Comparison of ENCODE assay signal across 31 cellular contexts in the genomic region with DNA sequence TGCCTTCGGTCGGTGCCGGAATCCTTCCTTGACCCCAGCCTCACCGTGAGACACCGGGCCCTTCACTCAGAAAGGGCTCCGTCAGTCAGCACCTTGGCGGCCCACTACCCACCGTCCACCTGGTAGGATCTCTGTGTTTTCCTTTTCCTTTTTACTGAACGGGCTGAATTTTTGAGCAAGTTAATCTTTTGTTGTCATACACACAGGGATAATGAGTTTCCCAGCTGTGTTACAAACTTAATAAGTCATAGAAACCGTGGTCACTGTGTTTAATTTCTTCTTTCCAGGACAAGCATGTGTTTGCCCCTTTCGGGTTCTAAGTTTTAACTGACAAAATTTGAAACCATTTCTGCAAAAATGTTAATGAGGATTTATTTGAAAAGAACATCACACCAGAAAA. TPM values are rescaled to one million over a fixed set of nuclear protein-coding genes. Genes with fewer than 3 reads are reported as not detected.
"Had no signal": no experiment of that assay in that cellular context is flagged by ENCODE, and none has a peak within 500 bp of the region (broad histone marks: within the 10 kb centered on the region; RNA-seq: fewer than 3 reads in every experiment).

No MANE protein-coding gene starts in this region.

- H3K27me3 ChIP-seq: body of pancreas, MG63, Peyer's patch had no signal

- H3K4me3 ChIP-seq: body of pancreas, MG63 had no signal

- DNase-seq: activated CD4-positive, alpha-beta T cell treated with anti-CD3 and anti-CD28 coated beads for 1 hour; activated CD4-positive, alpha-beta T cell treated with anti-CD3 and anti-CD28 coated beads for 48 hours; activated CD4-positive, CD25-positive, alpha-beta regulatory T cell; activated CD8-positive, alpha-beta T cell treated with anti-CD3 and anti-CD28 coated beads for 36 hours; activated effector memory CD4-positive, alpha-beta T cell treated with anti-CD3 and anti-CD28 coated beads, Interleukin-2, amount 50 U/mL, for 16 hours; activated naive CD4-positive, alpha-beta T cell treated with Interleukin-2 at 50 U/mL for 16 hours; activated naive CD8-positive, alpha-beta T cell treated with anti-CD3 and anti-CD28 coated beads, Interleukin-2, amount 10 ng/mL, durations not matched to agents 7 days and 5 days; activated T-cell treated with anti-CD3 and anti-CD28 coated beads, Interleukin-2, amount 50 U/mL, for 1 hour; activated T-cell treated with anti-CD3 and anti-CD28 coated beads, Interleukin-2, amount 50 U/mL, for 72 hours; body of pancreas; Kasumi-1; KG1; MG63; NCI-H1048; NCI-H1105 treated with DMSO at 0.1 percent for 48 hours; NCI-H1694 treated with DMSO at 0.1 percent for 48 hours; NCI-H2029; NCI-H2171; NCI-H510A; NCI-H526; NCI-H748 treated with DMSO at 0.1 percent for 48 hours; NK-92 treated with Interleukin-12 subunit alpha and Interleukin-12 subunit beta, amount 100 ng/mL, for 24 hours; PC-3; Peyer's patch; T1000; WERI-Rb-1 had no signal

- H3K36me3 ChIP-seq: MG63, Peyer's patch, WERI-Rb-1 had no signal

- ATAC-seq: activated CD8-positive, alpha-beta T cell treated with anti-CD3 and anti-CD28 coated beads for 36 hours; activated T-cell treated with anti-CD3 and anti-CD28 coated beads, Interleukin-2, amount 50 U/mL, for 72 hours; activated T-helper 17 cell treated with anti-CD3 and anti-CD28 coated beads, Interleukin-2, amount 50 U/mL, for 72 hours; body of pancreas; PC-3 had no signal

- H3K4me1 ChIP-seq: Peyer's patch had no signal

- H3K9me3 ChIP-seq: body of pancreas, MG63, Peyer's patch had no signal

- H3K27ac ChIP-seq: body of pancreas, Peyer's patch, WERI-Rb-1 had no signal

RNA-seq across cellular contexts. Expression of a gene that starts 39.0 kb away (rescaled TPM):
- total RNA-seq: activated CD8-positive, alpha-beta memory T cell treated with anti-CD3 and anti-CD28 coated beads for 36 hours; activated CD8-positive, alpha-beta T cell treated with anti-CD3 and anti-CD28 coated beads for 36 hours; activated naive CD8-positive, alpha-beta T cell treated with anti-CD3 and anti-CD28 coated beads, Interleukin-2, amount 10 ng/mL, durations not matched to agents 7 days and 5 days; activated T-cell treated with anti-CD3 and anti-CD28 coated beads, Interleukin-2, amount 50 U/mL, for 72 hours; astrocyte; bronchial epithelial cell; PC-3; T-helper 1 cell treated with Interleukin-12 subunit alpha and Interleukin-12 subunit beta and Interleukin-4 antibody, amounts not matched to agents 30 ng/mL and 1 ng/mL, for 36 hours had no signal
